ENCODE assay signal across 8 cellular contexts in the genomic region with DNA sequence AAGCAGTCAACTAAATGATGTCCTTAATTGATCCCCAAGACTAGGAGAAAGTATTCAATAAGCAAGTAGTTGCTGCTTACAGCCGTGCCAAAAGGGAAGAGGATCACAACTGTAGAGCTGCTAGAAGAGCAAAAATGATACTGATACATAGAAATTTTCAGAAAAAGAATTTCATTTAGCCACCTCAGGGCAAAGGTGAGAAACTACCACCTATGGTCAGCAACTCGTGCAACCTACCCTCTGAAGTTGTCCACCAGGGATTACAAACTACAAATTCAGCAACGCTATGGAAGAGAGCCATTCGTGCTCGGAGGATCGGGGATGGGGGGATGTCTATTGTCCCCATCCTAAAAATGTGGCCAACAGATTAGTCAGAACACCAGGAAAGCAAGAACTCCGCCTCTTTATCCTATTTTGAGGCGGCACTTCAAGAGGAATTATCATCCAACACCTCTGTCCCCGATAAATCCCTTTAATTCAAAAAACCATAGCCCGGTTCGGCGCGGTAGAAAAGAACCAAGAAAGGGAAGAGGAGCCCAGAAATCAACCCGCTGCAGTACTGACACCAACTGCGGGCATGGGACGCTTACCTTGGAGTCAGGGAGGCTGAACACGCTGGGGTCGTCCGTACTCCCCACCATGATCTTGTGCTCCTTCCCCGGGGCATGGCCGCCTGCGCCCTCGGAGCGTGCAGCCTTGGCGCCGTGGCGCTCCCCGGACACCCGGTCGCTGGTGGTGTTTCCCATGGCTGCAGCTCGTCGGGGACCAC. TPM values are rescaled to one million over a fixed set of nuclear protein-coding genes. Genes with fewer than 3 reads are reported as not detected.
DNase-seq lines count a peak whose midpoint lies in the region; ATAC-seq and TF ChIP-seq lines count a peak whose summit lies in the region.

No MANE protein-coding gene starts in this region.

- CTCF ChIA-PET in PC-3 (lab: Charles Lee): interaction anchor here (1.8 kb wide), 1 partner anchor 71 kb away, joined by 5 read pairs; a partner anchor contains a TSS

- H3K27me3 ChIP-seq in ACC112 (ENCODE audit: insufficient read depth, low read length) (no peaks in the 10 kb centered on the region), PC-3 (ENCODE audit: low read length) (no peaks in the 10 kb centered on the region)

- H3K27ac ChIP-seq in ACC112 (ENCODE audit: low read depth, low read length) (peak overlapping the region; percentile 57; the same call in 1 of the 2 replicates), PC-3 (ENCODE audit: low read length) (peak overlapping the region; percentile 39)

- ATAC-seq in PC-3 (no peak; the same call in 1 of the 2 replicates), mucosa of descending colon (no peak), GM21825 (IDR thresholded peaks at IDR 0.05; ENCODE audit: unreplicated experiment) (no peak)

- DNase-seq in GM12864 (ENCODE audit: low read depth) (no peak), PC-3 (peak; percentile 29), dermis blood vessel endothelial cell (peak; percentile 38), mucosa of descending colon (peak in 1 of 3 donors; percentile 20), epidermal melanocyte (ENCODE audit: insufficient read length, low spot score) (no peak)
- DNase-seq in activated CD4-positive, CD25-positive, alpha-beta regulatory T cell treated with anti-CD3 and anti-CD28 coated beads, Interleukin-2, amount 50 U/mL, for 72 hours: no peak

- peak overlapping the region; percentile 90 for H3K4me3 ChIP-seq in ACC112 (ENCODE audit: low read depth, low read length)
- H3K4me3 ChIP-seq in GM12864 (ENCODE audit: low read depth, low read length): peak overlapping the region; percentile 93
- H3K4me3 ChIP-seq in PC-3 (ENCODE audit: low read length): peak overlapping the region; percentile 86
- H3K4me3 ChIP-seq in mucosa of descending colon: peak overlapping the region; percentile 80

- peaks cover 59% of the 10 kb centered on the region for H3K4me1 ChIP-seq in ACC112 (ENCODE audit: control insufficient read depth, insufficient read depth, low read length, unreplicated experiment)
- peaks cover 56% of the 10 kb centered on the region for H3K4me1 ChIP-seq in PC-3 (ENCODE audit: insufficient read depth, low read length)
- H3K4me1 ChIP-seq in mucosa of descending colon (ENCODE audit: low read depth): peaks cover 41% of the 10 kb centered on the region

- H3K4me2 ChIP-seq in PC-3 (ENCODE audit: low read length): peak overlapping the region; percentile 90

- peaks cover 12% of the 10 kb centered on the region for H3F3A ChIP-seq in PC-3 (ENCODE audit: low read length, unreplicated experiment)

- H3K36me3 ChIP-seq in ACC112 (ENCODE audit: insufficient read depth, low read length): 0 out of 2 replicates have a peak, but pooled peaks cover 1% of the 10 kb centered on the region
- H3K36me3 ChIP-seq in PC-3 (ENCODE audit: low read depth, low read length): peaks cover 2% of the 10 kb centered on the region; the same call in 1 of the 2 replicates
- H3K36me3 ChIP-seq in mucosa of descending colon (ENCODE audit: low read depth): no peaks in the 10 kb centered on the region

- H3K79me2 ChIP-seq in ACC112 (ENCODE audit: control insufficient read depth, insufficient read depth, low read length, unreplicated experiment) (peaks cover 65% of the 10 kb centered on the region), PC-3 (ENCODE audit: low read length) (peaks cover 68% of the 10 kb centered on the region)

- no peaks in the 10 kb centered on the region for H3K9me3 ChIP-seq in PC-3 (ENCODE audit: low read length)
- H3K9me3 ChIP-seq in mucosa of descending colon: no peaks in the 10 kb centered on the region

- POLR2A ChIA-PET in PC-3 (lab: Charles Lee; ENCODE audit: unreplicated experiment): no interaction called here

- no peak for TF ChIP-seq CTCF in GM12864 (IDR thresholded peaks at IDR 0.05; ENCODE audit: low read depth, low read length, missing control alignments)
- no peak for TF ChIP-seq CTCF in PC-3 (conservative IDR thresholded peaks at IDR 0.05; ENCODE audit: low read depth, low read length)
- no peak for TF ChIP-seq CTCF in mucosa of descending colon (IDR thresholded peaks at IDR 0.05)

- intact Hi-C loops in PC-3 (cut with micrococcal nuclease) (loop anchor here (1.0 to 2.0 kb wide), 2 partner anchors 43 to 71 kb away; a partner anchor contains a TSS), mucosa of descending colon (cut with DNase I, micrococcal nuclease) (loop anchor here (2.0 to 5.0 kb wide), 2 partner anchors 71 kb away; a partner anchor contains a TSS)

- no peaks in the 10 kb centered on the region for H3K9me2 ChIP-seq in PC-3 (replicated peaks; ENCODE audit: low read length)

- H2AFZ ChIP-seq in ACC112 (ENCODE audit: low read length, unreplicated experiment) (peak overlapping the region; percentile 89), PC-3 (ENCODE audit: low read length) (peak overlapping the region; percentile 91)

- no peaks in the 10 kb centered on the region for H4K20me1 ChIP-seq in PC-3 (ENCODE audit: low read length)

- BruUV-seq in PC-3 (replicated peaks; lab: Mats Ljungman, UMichigan): TSS peak; percentile 32

- peak overlapping the region; percentile 77 for H3K9ac ChIP-seq in PC-3 (ENCODE audit: low read length)

RNA-seq across cellular contexts. Expression of a gene that starts 0.7 kb away (rescaled TPM):
- total RNA-seq in PC-3 (2014; rRNA removed) (16.0 and 23.5 TPM in 2 replicates), dermis blood vessel endothelial cell (5.6 and 6.3 TPM in 2 replicates), mucosa of descending colon (10 to 100 TPM; 16.6 to 27.2 (median 20.2) TPM)

RNA-seq across cellular contexts. Expression of a gene that starts 53.6 kb away (rescaled TPM):
- 2.8 and 3.2 TPM in 2 replicates for total RNA-seq in PC-3 (2014; rRNA removed)
- 3.6 and 5.3 TPM in 2 replicates for total RNA-seq in dermis blood vessel endothelial cell
- 100 to 1,000 TPM in 1 of 3 donors, 10 to 100 TPM in 2; 25.2 to 111 (median 55.7) TPM for total RNA-seq in mucosa of descending colon

Comparison
In these comparisons a context has a peak if more than half of its experiments do, and no peak if none do; other contexts are left out.
1. DNase-seq: peak in PC-3 (single experiment) and dermis blood vessel endothelial cell (single experiment); none in GM12864 (single experiment), activated CD4-positive, CD25-positive, alpha-beta regulatory T cell treated with anti-CD3 and anti-CD28 coated beads, Interleukin-2, amount 50 U/mL, for 72 hours (single experiment) and epidermal melanocyte (single experiment).
2. Peak in every context shown above with its lines, with median percentiles within 50 percentile points of each other: H3K4me3 ChIP-seq.